In the genomic region with DNA sequence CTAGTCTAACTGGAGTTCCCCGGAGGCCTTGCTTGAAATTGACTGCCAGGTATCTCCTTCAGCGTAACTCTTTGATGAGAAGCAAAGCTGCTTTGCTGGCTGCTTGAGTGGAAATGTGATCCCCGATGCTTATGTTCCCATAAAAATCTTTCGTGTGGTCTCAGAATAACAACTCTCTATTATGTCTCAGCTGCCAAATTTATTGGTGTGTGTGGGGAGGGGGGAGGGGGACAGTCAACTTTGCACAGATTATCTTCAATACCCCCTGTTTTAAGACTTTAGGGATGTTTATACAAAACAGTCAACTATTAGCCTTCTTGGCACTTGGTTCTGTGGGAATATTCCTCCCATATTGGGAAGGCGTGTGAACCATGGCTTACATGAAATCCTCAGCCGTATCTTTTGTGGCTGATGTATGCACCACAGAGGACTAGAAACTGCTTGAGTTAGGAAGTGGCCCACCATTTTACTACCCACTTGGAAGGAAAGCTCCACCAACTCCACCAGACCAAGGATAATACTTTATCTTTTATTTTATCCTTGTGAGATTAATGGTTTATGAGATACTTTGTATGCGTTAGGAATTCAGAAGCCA, we compare ENCODE assay signal across 20 cellular contexts.
A peak's percentile ranks its signal among the peaks of the same experiment; 100 is the strongest.
DNase-seq lines count a peak whose midpoint lies in the region; ATAC-seq and TF ChIP-seq lines count a peak whose summit lies in the region.
"Had no signal": no experiment of that assay in that cellular context is flagged by ENCODE, and none has a peak within 500 bp of the region (broad histone marks: within the 10 kb centered on the region; RNA-seq: fewer than 3 reads in every experiment).

No MANE protein-coding gene starts in this region.

- H3K4me3 ChIP-seq in hepatocyte, result no peak overlapping the region
- H3K4me3 ChIP-seq: BLaER1 had no signal

- H3K27ac ChIP-seq in hepatocyte, result no peak overlapping the region
- H3K27ac ChIP-seq: BLaER1 had no signal

- H3K9me3 ChIP-seq in hepatocyte (ENCODE audit: low read depth), result no peaks in the 10 kb centered on the region
- H3K9me3 ChIP-seq: BLaER1 had no signal

- H3K79me2 ChIP-seq in hepatocyte, result no peaks in the 10 kb centered on the region

- TF ChIP-seq CTCF in hepatocyte (IDR thresholded peaks at IDR 0.05; ENCODE audit: poor library complexity), result no peak

- H3K4me1 ChIP-seq in hepatocyte (ENCODE audit: insufficient read depth), result peaks cover 8% of the 10 kb centered on the region
- H3K4me1 ChIP-seq: BLaER1 had no signal

- DNase-seq in DMS79 (lab: John Stamatoyannopoulos, UW) (peak; percentile 77), NCI-H1105 (lab: John Stamatoyannopoulos, UW) (peak; percentile 45), NCI-H2171 (lab: John Stamatoyannopoulos, UW) (peak; percentile 83), hepatocyte (ENCODE audit: low spot score) (no peak), left lobe of liver (ENCODE audit: low spot score) (no peak), NCI-H226 (no peak)
- DNase-seq in stimulated activated CD4-positive, alpha-beta T cell treated with anti-CD3 and anti-CD28 coated beads, Interleukin-2, amount 100 ng/mL, for 48 hours, result no peak
- DNase-seq: CD4-positive, alpha-beta memory T cell; DMS53; GOT3; NCI-H146; NCI-H2227 treated with DMSO at 0.1 percent for 48 hours; NCI-H69; OCI-M1; Right ventricle myocardium superior; SW 1271; T-helper 2 cell had no signal

- no peaks in the 10 kb centered on the region for H3K9me2 ChIP-seq in hepatocyte (replicated peaks; ENCODE audit: insufficient read depth)

- ATAC-seq in HG03354 (IDR thresholded peaks at IDR 0.05; ENCODE audit: poor library complexity, severe bottlenecking, unreplicated experiment) (no peak), left lobe of liver (no peak)
- ATAC-seq: HCT116 had no signal

- H3K27me3 ChIP-seq in hepatocyte, result no peaks in the 10 kb centered on the region
- H3K27me3 ChIP-seq: BLaER1 had no signal

- H3K36me3 ChIP-seq in hepatocyte (replicated peaks; ENCODE audit: insufficient read depth, low read depth), result no peaks in the 10 kb centered on the region
- H3K36me3 ChIP-seq: BLaER1 had no signal

- 59% methylated on average over 7 of the region's 7 CpGs for WGBS in hepatocyte (ENCODE audit: low lambda C conversion rate, missing lambda C conversion rate)

- peak overlapping the region; percentile 13 for H3K4me2 ChIP-seq in hepatocyte
- H3K4me2 ChIP-seq: BLaER1 had no signal

- H4K20me1 ChIP-seq in hepatocyte (ENCODE audit: insufficient read depth, poor library complexity, severe bottlenecking), result no peaks in the 10 kb centered on the region
- H4K20me1 ChIP-seq: BLaER1 had no signal

- H2AFZ ChIP-seq in hepatocyte, result no peak overlapping the region

Comparison
In these comparisons a context has a peak if more than half of its experiments do, and no peak if none do; other contexts are left out.
1. DNase-seq: peak in DMS79 (single experiment), NCI-H1105 (single experiment) and NCI-H2171 (single experiment); none in hepatocyte (single experiment), left lobe of liver (single experiment), NCI-H226 (single experiment) and stimulated activated CD4-positive, alpha-beta T cell treated with anti-CD3 and anti-CD28 coated beads, Interleukin-2, amount 100 ng/mL, for 48 hours (0 of 2).